ENCODE assay signal across 8 cellular contexts in genomic region chr1:199089393-199090122, GRCh38.
DNase-seq lines count a peak whose midpoint lies in the region; ATAC-seq and TF ChIP-seq lines count a peak whose summit lies in the region.

No MANE protein-coding gene starts in this region.

- peak; percentile 40 to 55 for DNase-seq in Kasumi-1 (lab: John Stamatoyannopoulos, UW)
- peak; percentile 41 for DNase-seq in germinal center (ENCODE audit: low spot score)
- no peak for DNase-seq in NCI-H1105 (lab: John Stamatoyannopoulos, UW)
- DNase-seq in GM23338 (ENCODE audit: low spot score), result no peak
- DNase-seq in osteocyte (ENCODE audit: extremely low spot score, unreplicated experiment), result no peak
- DNase-seq in NCI-H187 treated with DMSO at 0.1 percent for 48 hours (lab: John Stamatoyannopoulos, UW), result no peak

- no peaks in the 10 kb centered on the region for H4K20me1 ChIP-seq in GM23338 (replicated peaks; ENCODE audit: insufficient read depth)

- no peak overlapping the region for H3K27ac ChIP-seq in GM23338 (ENCODE audit: low read depth)

- H3K4me3 Mint-ChIP-seq in GM23338 (no peak overlapping the region), osteocyte (ENCODE audit: unreplicated experiment) (no peak overlapping the region)

- no peak overlapping the region for H3K4me3 ChIP-seq in GM23338

- H3K36me3 Mint-ChIP-seq in GM23338 (ENCODE audit: low read depth) (no peaks in the 10 kb centered on the region), osteocyte (ENCODE audit: unreplicated experiment) (no peaks in the 10 kb centered on the region)

- H3K9me3 Mint-ChIP-seq in GM23338 (no peaks in the 10 kb centered on the region), osteocyte (ENCODE audit: unreplicated experiment) (no peaks in the 10 kb centered on the region)

- H3K27ac Mint-ChIP-seq in GM23338 (no peak overlapping the region), osteocyte (ENCODE audit: unreplicated experiment) (no peak overlapping the region)

- TF ChIP-seq POLR2A in GM18505 (IDR thresholded peaks at IDR 0.05; ENCODE audit: borderline replicate concordance, extremely low read depth, insufficient read depth, insufficient read length), result no peak

- no peaks in the 10 kb centered on the region; the same call in 2 of the 3 replicates for H3K4me1 Mint-ChIP-seq in GM23338
- peaks cover 15% of the 10 kb centered on the region for H3K4me1 Mint-ChIP-seq in osteocyte (ENCODE audit: unreplicated experiment)

- no peak for TF ChIP-seq CTCF in GM23338 (conservative IDR thresholded peaks at IDR 0.05; ENCODE audit: low read depth in 2 of 2)
- TF ChIP-seq CTCF in osteocyte (IDR thresholded peaks at IDR 0.05), result no peak

- no peaks in the 10 kb centered on the region for H3K36me3 ChIP-seq in GM23338 (ENCODE audit: insufficient read depth)

- H3K9me2 ChIP-seq in GM23338 (ENCODE audit: insufficient read depth), result no peaks in the 10 kb centered on the region

- H3K79me2 ChIP-seq in GM23338 (replicated peaks; ENCODE audit: insufficient read depth), result no peaks in the 10 kb centered on the region

- no peaks in the 10 kb centered on the region for H3K4me1 ChIP-seq in GM23338 (ENCODE audit: insufficient read depth)

- H3K4me2 ChIP-seq in GM23338, result no peak overlapping the region

- H3F3A ChIP-seq in GM23338 (replicated peaks; ENCODE audit: low read depth), result no peaks in the 10 kb centered on the region

- no peak overlapping the region for H2AFZ ChIP-seq in GM23338

- H3K27me3 ChIP-seq in GM23338 (ENCODE audit: insufficient read depth), result no peaks in the 10 kb centered on the region

- H3K27me3 Mint-ChIP-seq in GM23338 (ENCODE audit: insufficient read depth, low read depth, poor library complexity), result no peaks in the 10 kb centered on the region
- no peaks in the 10 kb centered on the region for H3K27me3 Mint-ChIP-seq in osteocyte (ENCODE audit: unreplicated experiment)

- ATAC-seq in GM18505 (IDR thresholded peaks at IDR 0.05; ENCODE audit: unreplicated experiment) (peak; percentile 87), GM21619 (IDR thresholded peaks at IDR 0.05; ENCODE audit: unreplicated experiment) (peak; percentile 89), GM23338 (no peak)

TF ChIP-seq in GM23338, 12 proteins besides CTCF, POLR2A, EP300 and RAD21:
- no peak for TF ChIP-seq NANOG (IDR thresholded peaks at IDR 0.05; ENCODE audit: borderline replicate concordance)
- no peak for TF ChIP-seq JUNB (IDR thresholded peaks at IDR 0.05; ENCODE audit: unreplicated experiment)
- no peak for TF ChIP-seq POLR2AphosphoS5 (IDR thresholded peaks at IDR 0.05; ENCODE audit: low read depth)
- TF ChIP-seq EZH2phosphoT487 (IDR thresholded peaks at IDR 0.05; ENCODE audit: unreplicated experiment), result no peak
- no peak for TF ChIP-seq CREB1 (CRISPR knock-in tag; IDR thresholded peaks at IDR 0.05; ENCODE audit: low read depth)
- TF ChIP-seq REST (IDR thresholded peaks at IDR 0.05; ENCODE audit: unreplicated experiment), result no peak
- no peak for TF ChIP-seq ZNF331 (CRISPR knock-in tag; IDR thresholded peaks at IDR 0.05; ENCODE audit: low read depth)
- TF ChIP-seq, protein P1, sequence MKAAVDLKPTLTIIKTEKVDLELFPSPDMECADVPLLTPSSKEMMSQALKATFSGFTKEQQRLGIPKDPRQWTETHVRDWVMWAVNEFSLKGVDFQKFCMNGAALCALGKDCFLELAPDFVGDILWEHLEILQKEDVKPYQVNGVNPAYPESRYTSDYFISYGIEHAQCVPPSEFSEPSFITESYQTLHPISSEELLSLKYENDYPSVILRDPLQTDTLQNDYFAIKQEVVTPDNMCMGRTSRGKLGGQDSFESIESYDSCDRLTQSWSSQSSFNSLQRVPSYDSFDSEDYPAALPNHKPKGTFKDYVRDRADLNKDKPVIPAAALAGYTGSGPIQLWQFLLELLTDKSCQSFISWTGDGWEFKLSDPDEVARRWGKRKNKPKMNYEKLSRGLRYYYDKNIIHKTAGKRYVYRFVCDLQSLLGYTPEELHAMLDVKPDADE (IDR thresholded peaks at IDR 0.05), result no peak
- no peak for TF ChIP-seq EZH2 (IDR thresholded peaks at IDR 0.05; ENCODE audit: low read depth, unreplicated experiment)
- TF ChIP-seq ZNF114 (CRISPR knock-in tag; IDR thresholded peaks at IDR 0.05), result no peak
- TF ChIP-seq, protein P2, sequence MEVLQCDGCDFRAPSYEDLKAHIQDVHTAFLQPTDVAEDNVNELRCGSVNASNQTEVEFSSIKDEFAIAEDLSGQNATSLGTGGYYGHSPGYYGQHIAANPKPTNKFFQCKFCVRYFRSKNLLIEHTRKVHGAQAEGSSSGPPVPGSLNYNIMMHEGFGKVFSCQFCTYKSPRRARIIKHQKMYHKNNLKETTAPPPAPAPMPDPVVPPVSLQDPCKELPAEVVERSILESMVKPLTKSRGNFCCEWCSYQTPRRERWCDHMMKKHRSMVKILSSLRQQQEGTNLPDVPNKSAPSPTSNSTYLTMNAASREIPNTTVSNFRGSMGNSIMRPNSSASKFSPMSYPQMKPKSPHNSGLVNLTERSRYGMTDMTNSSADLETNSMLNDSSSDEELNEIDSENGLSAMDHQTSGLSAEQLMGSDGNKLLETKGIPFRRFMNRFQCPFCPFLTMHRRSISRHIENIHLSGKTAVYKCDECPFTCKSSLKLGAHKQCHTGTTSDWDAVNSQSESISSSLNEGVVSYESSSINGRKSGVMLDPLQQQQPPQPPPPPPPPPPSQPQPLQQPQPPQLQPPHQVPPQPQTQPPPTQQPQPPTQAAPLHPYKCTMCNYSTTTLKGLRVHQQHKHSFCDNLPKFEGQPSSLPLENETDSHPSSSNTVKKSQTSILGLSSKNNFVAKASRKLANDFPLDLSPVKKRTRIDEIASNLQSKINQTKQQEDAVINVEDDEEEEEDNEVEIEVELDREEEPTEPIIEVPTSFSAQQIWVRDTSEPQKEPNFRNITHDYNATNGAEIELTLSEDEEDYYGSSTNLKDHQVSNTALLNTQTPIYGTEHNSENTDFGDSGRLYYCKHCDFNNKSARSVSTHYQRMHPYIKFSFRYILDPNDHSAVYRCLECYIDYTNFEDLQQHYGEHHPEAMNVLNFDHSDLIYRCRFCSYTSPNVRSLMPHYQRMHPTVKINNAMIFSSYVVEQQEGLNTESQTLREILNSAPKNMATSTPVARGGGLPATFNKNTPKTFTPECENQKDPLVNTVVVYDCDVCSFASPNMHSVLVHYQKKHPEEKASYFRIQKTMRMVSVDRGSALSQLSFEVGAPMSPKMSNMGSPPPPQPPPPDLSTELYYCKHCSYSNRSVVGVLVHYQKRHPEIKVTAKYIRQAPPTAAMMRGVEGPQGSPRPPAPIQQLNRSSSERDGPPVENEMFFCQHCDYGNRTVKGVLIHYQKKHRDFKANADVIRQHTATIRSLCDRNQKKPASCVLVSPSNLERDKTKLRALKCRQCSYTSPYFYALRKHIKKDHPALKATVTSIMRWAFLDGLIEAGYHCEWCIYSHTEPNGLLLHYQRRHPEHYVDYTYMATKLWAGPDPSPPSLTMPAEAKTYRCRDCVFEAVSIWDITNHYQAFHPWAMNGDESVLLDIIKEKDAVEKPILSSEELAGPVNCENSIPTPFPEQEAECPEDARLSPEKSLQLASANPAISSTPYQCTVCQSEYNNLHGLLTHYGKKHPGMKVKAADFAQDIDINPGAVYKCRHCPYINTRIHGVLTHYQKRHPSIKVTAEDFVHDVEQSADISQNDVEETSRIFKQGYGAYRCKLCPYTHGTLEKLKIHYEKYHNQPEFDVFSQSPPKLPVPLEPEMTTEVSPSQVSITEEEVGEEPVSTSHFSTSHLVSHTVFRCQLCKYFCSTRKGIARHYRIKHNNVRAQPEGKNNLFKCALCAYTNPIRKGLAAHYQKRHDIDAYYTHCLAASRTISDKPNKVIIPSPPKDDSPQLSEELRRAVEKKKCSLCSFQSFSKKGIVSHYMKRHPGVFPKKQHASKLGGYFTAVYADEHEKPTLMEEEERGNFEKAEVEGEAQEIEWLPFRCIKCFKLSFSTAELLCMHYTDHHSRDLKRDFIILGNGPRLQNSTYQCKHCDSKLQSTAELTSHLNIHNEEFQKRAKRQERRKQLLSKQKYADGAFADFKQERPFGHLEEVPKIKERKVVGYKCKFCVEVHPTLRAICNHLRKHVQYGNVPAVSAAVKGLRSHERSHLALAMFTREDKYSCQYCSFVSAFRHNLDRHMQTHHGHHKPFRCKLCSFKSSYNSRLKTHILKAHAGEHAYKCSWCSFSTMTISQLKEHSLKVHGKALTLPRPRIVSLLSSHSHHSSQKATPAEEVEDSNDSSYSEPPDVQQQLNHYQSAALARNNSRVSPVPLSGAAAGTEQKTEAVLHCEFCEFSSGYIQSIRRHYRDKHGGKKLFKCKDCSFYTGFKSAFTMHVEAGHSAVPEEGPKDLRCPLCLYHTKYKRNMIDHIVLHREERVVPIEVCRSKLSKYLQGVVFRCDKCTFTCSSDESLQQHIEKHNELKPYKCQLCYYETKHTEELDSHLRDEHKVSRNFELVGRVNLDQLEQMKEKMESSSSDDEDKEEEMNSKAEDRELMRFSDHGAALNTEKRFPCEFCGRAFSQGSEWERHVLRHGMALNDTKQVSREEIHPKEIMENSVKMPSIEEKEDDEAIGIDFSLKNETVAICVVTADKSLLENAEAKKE (CRISPR knock-in tag; IDR thresholded peaks at IDR 0.05), result no peak
- TF ChIP-seq STAT1 (IDR thresholded peaks at IDR 0.05; ENCODE audit: unreplicated experiment), result no peak

Comparison
In these comparisons a context has a peak if more than half of its experiments do, and no peak if none do; other contexts are left out.
1. DNase-seq: peak in Kasumi-1 (2 of 2) and germinal center (single experiment); none in NCI-H1105 (single experiment), GM23338 (single experiment), osteocyte (single experiment) and NCI-H187 treated with DMSO at 0.1 percent for 48 hours (single experiment).